17 cellular contexts compared by ENCODE assay signal in genomic region chr1:155481761-155482160, GRCh38.
A peak's percentile ranks its signal among the peaks of the same experiment; 100 is the strongest.
DNase-seq lines count a peak whose midpoint lies in the region; ATAC-seq, FAIRE-seq and TF ChIP-seq lines count a peak whose summit lies in the region.
"Had no signal": no experiment of that assay in that cellular context is flagged by ENCODE, and none has a peak within 500 bp of the region (broad histone marks: within the 10 kb centered on the region; RNA-seq: fewer than 3 reads in every experiment).

No MANE protein-coding gene starts in this region.

- POLR2A ChIA-PET in endothelial cell of umbilical vein (lab: Charles Lee), result no interaction called here
- POLR2A ChIA-PET in CD4-positive, alpha-beta T cell (lab: Charles Lee), result no interaction called here

- BruUV-seq in endothelial cell of umbilical vein (replicated peaks; lab: Mats Ljungman, UMichigan), result TSS peak; percentile 2

- H3K9me3 Mint-ChIP-seq in nephron progenitor cell, result peaks cover 4% of the 10 kb centered on the region
- no peaks in the 10 kb centered on the region for H3K9me3 Mint-ChIP-seq in CD4-positive, alpha-beta T cell

- no peak overlapping the region for H3K4me2 ChIP-seq in endothelial cell of umbilical vein (ENCODE audit: insufficient read depth, low read length)

- CTCF ChIA-PET in endothelial cell of umbilical vein (lab: Charles Lee), result interaction anchor here (1.1 kb wide), 1 partner anchor 12 kb away, joined by 3 read pairs; no protein-coding TSS in a partner anchor
- CTCF ChIA-PET in CD4-positive, alpha-beta T cell (lab: Charles Lee), result interaction anchor here (1.0 kb wide), 1 partner anchor 12 kb away, joined by 3 read pairs; no protein-coding TSS in a partner anchor

- no peaks in the 10 kb centered on the region for H4K20me1 ChIP-seq in endothelial cell of umbilical vein (replicated peaks; ENCODE audit: control insufficient read depth, extremely low read depth, insufficient read depth, low read length)

- FAIRE-seq in GM18507 (lab: Jason Lieb, UNC) (peak; percentile 9), endothelial cell of umbilical vein (lab: Jason Lieb, UNC) (no peak)
- FAIRE-seq: H54 had no signal

- peaks cover 22% of the 10 kb centered on the region for H3K4me1 Mint-ChIP-seq in nephron progenitor cell
- peaks cover 23% of the 10 kb centered on the region for H3K4me1 Mint-ChIP-seq in CD4-positive, alpha-beta T cell (ENCODE audit: low read depth)

- no peaks in the 10 kb centered on the region for H3K4me1 ChIP-seq in endothelial cell of umbilical vein (ENCODE audit: control insufficient read depth, extremely low read depth, insufficient read depth, low read length)
- H3K4me1 ChIP-seq: Peyer's patch had no signal

- no peak overlapping the region for H3K4me3 Mint-ChIP-seq in nephron progenitor cell
- H3K4me3 Mint-ChIP-seq in CD4-positive, alpha-beta T cell, result no peak overlapping the region

- dilution Hi-C loops in endothelial cell of umbilical vein (cut with MboI; ENCODE audit: extremely low pct_ligation_motif_present, low sequenced_read_pairs), result no loop called here

- no peak for ATAC-seq in sciatic nerve
- ATAC-seq in CD4-positive, alpha-beta T cell (ENCODE audit: poor library complexity), result no peak

- H3K79me2 ChIP-seq in endothelial cell of umbilical vein (ENCODE audit: control insufficient read depth, insufficient read depth, low read length), result peaks cover 2% of the 10 kb centered on the region

- no peak for TF ChIP-seq CTCF in endothelial cell of umbilical vein (IDR thresholded peaks at IDR 0.05; ENCODE audit: extremely low read depth in 1 of 2, insufficient read depth in 1 of 2, low read depth in 1 of 2, low read length in 2 of 2)
- TF ChIP-seq CTCF in nephron progenitor cell (IDR thresholded peaks at IDR 0.05), result no peak
- TF ChIP-seq CTCF in CD4-positive, alpha-beta T cell (IDR thresholded peaks at IDR 0.05), result no peak

- no peak overlapping the region for H3K4me3 ChIP-seq in endothelial cell of umbilical vein (replicated peaks in 1 of 3; ENCODE audit: insufficient read depth in 1 of 3, low read depth in 1 of 3, low read length in 3 of 3)
- H3K4me3 ChIP-seq: Peyer's patch had no signal

- no peak overlapping the region for H3K27ac ChIP-seq in endothelial cell of umbilical vein (ENCODE audit: insufficient read depth, low read depth, low read length)
- H3K27ac ChIP-seq in CD4-positive, alpha-beta T cell (ENCODE audit: low read depth, low read length), result no peak overlapping the region
- H3K27ac ChIP-seq: Peyer's patch had no signal

- no peaks in the 10 kb centered on the region for H3K9me3 ChIP-seq in endothelial cell of umbilical vein (replicated peaks; ENCODE audit: control insufficient read depth, insufficient read depth, low read length)
- H3K9me3 ChIP-seq in CD4-positive, alpha-beta T cell (ENCODE audit: control insufficient read depth, low read length), result no peaks in the 10 kb centered on the region
- H3K9me3 ChIP-seq: Peyer's patch had no signal

- H3K9ac ChIP-seq in endothelial cell of umbilical vein (replicated peaks; ENCODE audit: extremely low read depth, insufficient read depth, low read length), result no peak overlapping the region

- H3K36me3 ChIP-seq in endothelial cell of umbilical vein (ENCODE audit: control insufficient read depth in 2 of 2, extremely low read depth in 1 of 2, insufficient read depth in 2 of 2, low read length in 2 of 2), result peaks cover 2 to 3% of the 10 kb centered on the region in 2 experiments

- intact Hi-C loops in endothelial cell of umbilical vein (cut with micrococcal nuclease), result no loop called here
- intact Hi-C loops in sciatic nerve (cut with DNase I), result no loop called here
- intact Hi-C loops in CD4-positive, alpha-beta T cell (cut with DNase I, micrococcal nuclease), result no loop called here

- no peak for TF ChIP-seq POLR2A in endothelial cell of umbilical vein (IDR thresholded peaks at IDR 0.05; ENCODE audit: low read depth, low read length)

- DNase-seq in GM18507 (ENCODE audit: extremely low spot score, insufficient read length, low read depth), result no peak
- DNase-seq in NCI-H446 treated with DMSO at 0.1 percent for 48 hours (lab: John Stamatoyannopoulos, UW), result peak; percentile 97
- DNase-seq in endothelial cell of umbilical vein (ENCODE audit: low read depth, low spot score), result no peak
- DNase-seq in nephron progenitor cell, result no peak
- no peak for DNase-seq in DMS153 treated with DMSO at 0.1 percent for 48 hours (lab: John Stamatoyannopoulos, UW; ENCODE audit: unreplicated experiment)
- DNase-seq in sciatic nerve (ENCODE audit: low spot score), result no peak
- no peak for DNase-seq in activated CD8-positive, alpha-beta memory T cell treated with anti-CD3 and anti-CD28 coated beads, Interleukin-2, amount 50 U/mL, for 48 hours
- no peak for DNase-seq in CD4-positive, alpha-beta T cell
- DNase-seq: CD4-positive, CD25-positive, alpha-beta regulatory T cell; COR-L47; NCI-H1092 treated with DMSO at 0.1 percent for 48 hours; NCI-H1436 treated with DMSO at 0.1 percent for 48 hours; NCI-H1930; NCI-H524; NCI-H774; Peyer's patch had no signal

- no peaks in the 10 kb centered on the region for H3K27me3 Mint-ChIP-seq in nephron progenitor cell (ENCODE audit: low read depth, poor library complexity)
- H3K27me3 Mint-ChIP-seq in CD4-positive, alpha-beta T cell, result no peaks in the 10 kb centered on the region
- H3K27me3 Mint-ChIP-seq: CD4-positive, CD25-positive, alpha-beta regulatory T cell had no signal

- H3K36me3 Mint-ChIP-seq in nephron progenitor cell (ENCODE audit: low read depth), result peaks cover 55% of the 10 kb centered on the region
- H3K36me3 Mint-ChIP-seq in CD4-positive, alpha-beta T cell (ENCODE audit: low read depth), result peaks cover 48% of the 10 kb centered on the region

- no peaks in the 10 kb centered on the region for H3K9me1 ChIP-seq in endothelial cell of umbilical vein (replicated peaks; ENCODE audit: control insufficient read depth, extremely low read depth, insufficient read depth, low read length)

- H2AFZ ChIP-seq in endothelial cell of umbilical vein (ENCODE audit: low read depth, low read length), result no peak overlapping the region

- no peaks in the 10 kb centered on the region for H3K27me3 ChIP-seq in endothelial cell of umbilical vein (ENCODE audit: control insufficient read depth in 2 of 2, insufficient read depth in 2 of 2, low read length in 2 of 2)
- H3K27me3 ChIP-seq in CD4-positive, alpha-beta T cell (ENCODE audit: control insufficient read depth, insufficient read depth, low read length), result no peaks in the 10 kb centered on the region
- H3K27me3 ChIP-seq: Peyer's patch had no signal

- peak overlapping the region; percentile 57 for H3K27ac Mint-ChIP-seq in nephron progenitor cell
- H3K27ac Mint-ChIP-seq in CD4-positive, alpha-beta T cell, result no peak overlapping the region

TF ChIP-seq in endothelial cell of umbilical vein, 7 proteins besides CTCF, POLR2A, EP300 and RAD21:
- no peak for TF ChIP-seq POLR2AphosphoS5 (IDR thresholded peaks at IDR 0.05; ENCODE audit: insufficient read depth, low read depth, low read length)
- no peak for TF ChIP-seq FOS (IDR thresholded peaks at IDR 0.05; ENCODE audit: borderline replicate concordance, insufficient read depth, low read length)
- TF ChIP-seq JUN (IDR thresholded peaks at IDR 0.05; ENCODE audit: borderline replicate concordance, insufficient read depth, insufficient read length, low read depth), result no peak
- TF ChIP-seq MAX (IDR thresholded peaks at IDR 0.05; ENCODE audit: insufficient read depth, insufficient read length), result no peak
- no peak for TF ChIP-seq EZH2 (IDR thresholded peaks at IDR 0.05; ENCODE audit: borderline replicate concordance, low read depth, low read length, severe bottlenecking)
- TF ChIP-seq GATA2 (IDR thresholded peaks at IDR 0.05; ENCODE audit: insufficient read depth, insufficient read length, low read depth, low read length), result no peak
- no peak for TF ChIP-seq MYC (IDR thresholded peaks at IDR 0.05; ENCODE audit: low read depth, low read length)
